Comparison of ENCODE assay signal across 22 cellular contexts in the genomic region with DNA sequence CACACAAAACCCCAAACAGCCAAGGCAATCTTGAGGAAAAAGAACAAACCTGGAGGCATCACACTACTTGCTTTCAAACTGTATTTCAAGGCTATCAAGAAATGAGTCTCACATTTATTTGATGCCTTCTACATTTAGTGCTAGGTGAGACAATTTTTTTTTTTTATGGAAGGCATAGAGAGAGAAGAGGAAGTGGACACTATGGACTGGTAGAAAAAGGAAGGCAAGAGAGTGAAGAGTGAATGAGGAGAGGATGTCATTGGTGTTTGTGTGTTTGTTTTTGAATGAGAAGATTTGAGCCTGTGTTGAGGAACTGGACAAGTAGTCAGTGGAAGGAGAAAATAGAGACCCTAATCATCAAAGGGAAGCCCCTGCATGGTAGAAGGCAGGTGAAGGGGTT.
A peak's percentile ranks its signal among the peaks of the same experiment; 100 is the strongest.
DNase-seq lines count a peak whose midpoint lies in the region; FAIRE-seq and TF ChIP-seq lines count a peak whose summit lies in the region.
"Had no signal": no experiment of that assay in that cellular context is flagged by ENCODE, and none has a peak within 500 bp of the region (broad histone marks: within the 10 kb centered on the region; RNA-seq: fewer than 3 reads in every experiment).

No MANE protein-coding gene starts in this region.

- TF ChIP-seq CTCF in Calu3 (IDR thresholded peaks at IDR 0.05; ENCODE audit: unreplicated experiment) (no peak), astrocyte (IDR thresholded peaks at IDR 0.05; ENCODE audit: insufficient read depth, low read depth, low read length) (no peak), nephron progenitor cell (IDR thresholded peaks at IDR 0.05) (no peak), GM10248 (IDR thresholded peaks at IDR 0.05; ENCODE audit: control extremely low read depth, extremely low read depth, low read depth, missing control alignments) (no peak)

- no peak overlapping the region for H3K4me3 Mint-ChIP-seq in Calu3 (ENCODE audit: low read depth, unreplicated experiment)
- no peak overlapping the region for H3K4me3 Mint-ChIP-seq in astrocyte (ENCODE audit: unreplicated experiment)
- H3K4me3 Mint-ChIP-seq in nephron progenitor cell, result no peak overlapping the region
- H3K4me3 Mint-ChIP-seq: B cell; CD4-positive, alpha-beta T cell had no signal

- H3K27me3 ChIP-seq in astrocyte (ENCODE audit: insufficient read depth, low read length), result no peaks in the 10 kb centered on the region
- H3K27me3 ChIP-seq: SJCRH30 had no signal

- DNase-seq in SIG-M5 treated with dmso at 0.1 percent for 504 hours (lab: John Stamatoyannopoulos, UW; ENCODE audit: unreplicated experiment), result peak; percentile 6
- DNase-seq in SIG-M5 (lab: John Stamatoyannopoulos, UW), result no peak
- DNase-seq in Calu3, result no peak
- no peak for DNase-seq in astrocyte (ENCODE audit: low read depth)
- no peak for DNase-seq in nephron progenitor cell
- no peak for DNase-seq in NCI-H510A (lab: John Stamatoyannopoulos, UW)
- DNase-seq in GM10248 (ENCODE audit: extremely low spot score), result no peak
- no peak for DNase-seq in KBM-7
- DNase-seq: 8988T; CD4-positive, alpha-beta T cell; GF-D8; NCI-H1092 treated with DMSO at 0.1 percent for 48 hours; NCI-H2081; NCI-H748 treated with DMSO at 0.1 percent for 48 hours; NK-92 treated with Interleukin-12 subunit alpha and Interleukin-12 subunit beta, amount 100 ng/mL, for 24 hours; PC-3; RPMI8226; SJCRH30 had no signal

- no peak for FAIRE-seq in astrocyte (lab: Jason Lieb, UNC)
- FAIRE-seq: GM12878, GM19239 had no signal

- H3K9me3 ChIP-seq in astrocyte (ENCODE audit: insufficient read depth, low read depth, low read length), result no peaks in the 10 kb centered on the region
- H3K9me3 ChIP-seq: SJCRH30 had no signal

- H3K27me3 Mint-ChIP-seq in Calu3 (ENCODE audit: unreplicated experiment), result no peaks in the 10 kb centered on the region
- no peaks in the 10 kb centered on the region for H3K27me3 Mint-ChIP-seq in astrocyte (ENCODE audit: low read depth, unreplicated experiment)
- no peaks in the 10 kb centered on the region for H3K27me3 Mint-ChIP-seq in nephron progenitor cell (ENCODE audit: low read depth, poor library complexity)
- H3K27me3 Mint-ChIP-seq: B cell; CD4-positive, alpha-beta T cell had no signal

- peaks cover 52% of the 10 kb centered on the region for H3K4me1 Mint-ChIP-seq in Calu3 (ENCODE audit: low read depth, unreplicated experiment)
- H3K4me1 Mint-ChIP-seq in astrocyte (ENCODE audit: low read depth, unreplicated experiment), result peaks cover 36% of the 10 kb centered on the region
- peaks cover 39% of the 10 kb centered on the region for H3K4me1 Mint-ChIP-seq in nephron progenitor cell
- H3K4me1 Mint-ChIP-seq: B cell had no signal

- POLR2A ChIA-PET in GM10248 (lab: Yijun Ruan, JAX), result no interaction called here

- H3K9me3 Mint-ChIP-seq in Calu3 (ENCODE audit: low read depth, unreplicated experiment) (peaks cover 11% of the 10 kb centered on the region), astrocyte (ENCODE audit: unreplicated experiment) (no peaks in the 10 kb centered on the region), nephron progenitor cell (peaks cover 8% of the 10 kb centered on the region)

- intact Hi-C loops in Calu3 (cut with micrococcal nuclease; ENCODE audit: unreplicated experiment), result no loop called here

- H3K27ac Mint-ChIP-seq in Calu3 (ENCODE audit: unreplicated experiment) (peak overlapping the region; percentile 14), astrocyte (ENCODE audit: unreplicated experiment) (peak overlapping the region; percentile 72), nephron progenitor cell (peak overlapping the region; percentile 0)
- H3K27ac Mint-ChIP-seq: B cell; CD4-positive, alpha-beta T cell had no signal

- H3K79me2 ChIP-seq in astrocyte (ENCODE audit: insufficient read depth, low read length), result no peaks in the 10 kb centered on the region

- H3K36me3 ChIP-seq in astrocyte (ENCODE audit: insufficient read depth, low read length), result no peaks in the 10 kb centered on the region
- H3K36me3 ChIP-seq: SJCRH30 had no signal

- no peak overlapping the region for H3K4me3 ChIP-seq in astrocyte (ENCODE audit: insufficient read depth, low read depth, low read length)
- H3K4me3 ChIP-seq: GM12878, GM23248, SJCRH30 had no signal

- no peak overlapping the region for H3K27ac ChIP-seq in astrocyte (ENCODE audit: low read depth, low read length)
- H3K27ac ChIP-seq: GM23248, SJCRH30 had no signal

- H3K4me2 ChIP-seq in astrocyte (ENCODE audit: low read length), result no peak overlapping the region

- no TSS peak for BruUV-seq in Calu3 (replicated peaks; lab: Mats Ljungman, UMichigan)

- no peak overlapping the region for H3K9ac ChIP-seq in astrocyte (ENCODE audit: low read length)
- H3K9ac ChIP-seq: GM23248 had no signal

- H3K36me3 Mint-ChIP-seq in Calu3 (ENCODE audit: insufficient read depth, unreplicated experiment) (peaks cover 5% of the 10 kb centered on the region), astrocyte (ENCODE audit: low read depth, unreplicated experiment) (no peaks in the 10 kb centered on the region), nephron progenitor cell (ENCODE audit: low read depth) (peaks cover 4% of the 10 kb centered on the region)

- in situ Hi-C loops in KBM-7 (cut with MboI; ENCODE audit: low pct_unique_long_range_greater_than_20kb, low sequenced_read_pairs), result no loop called here

- CTCF ChIA-PET in Calu3 (lab: Charles Lee), result no interaction called here
- CTCF ChIA-PET in GM10248 (lab: Yijun Ruan, JAX), result no interaction called here

- H2AFZ ChIP-seq in astrocyte (ENCODE audit: low read depth, low read length), result no peak overlapping the region
- H2AFZ ChIP-seq: GM23248 had no signal

- no peaks in the 10 kb centered on the region for H4K20me1 ChIP-seq in astrocyte (ENCODE audit: insufficient read depth, low read length)

- peaks cover 6% of the 10 kb centered on the region for H3K4me1 ChIP-seq in astrocyte (ENCODE audit: insufficient read depth, low read length)
- H3K4me1 ChIP-seq: SJCRH30 had no signal

Comparison
In these comparisons a context has a peak if more than half of its experiments do, and no peak if none do; other contexts are left out.
1. H3K27ac Mint-ChIP-seq: peak in every context shown above with its lines; median percentile 72 in astrocyte; 14 in Calu3; 0 in nephron progenitor cell.